9 cellular contexts compared by ENCODE assay signal in genomic region chr5:147578228-147579024, GRCh38.
A peak's percentile ranks its signal among the peaks of the same experiment; 100 is the strongest.
DNase-seq lines count a peak whose midpoint lies in the region; ATAC-seq and TF ChIP-seq lines count a peak whose summit lies in the region.
"Had no signal": no experiment of that assay in that cellular context is flagged by ENCODE, and none has a peak within 500 bp of the region (broad histone marks: within the 10 kb centered on the region; RNA-seq: fewer than 3 reads in every experiment).

No MANE protein-coding gene starts in this region.

- TF ChIP-seq CTCF in Peyer's patch (IDR thresholded peaks at IDR 0.05): peak in 5 of 6 experiments; percentile 17 to 62 (median 61)

- no peak for TF ChIP-seq POLR2A in Peyer's patch (IDR thresholded peaks at IDR 0.05)

- peak; percentile 36 for DNase-seq in COR-L47 (lab: John Stamatoyannopoulos, UW)
- no peak for DNase-seq in Peyer's patch
- peak; percentile 54 for DNase-seq in fibroblast of gingiva (ENCODE audit: low read depth)
- peak; percentile 66 for DNase-seq in pons (ENCODE audit: low spot score)
- DNase-seq in GM19240 (ENCODE audit: insufficient read length, low spot score): no peak
- no peak for DNase-seq in activated effector memory CD4-positive, alpha-beta T cell treated with Interleukin-2 at 50 U/mL for 16 hours

- H3K27me3 ChIP-seq in HUES64 (ENCODE audit: insufficient read depth, low read length): no peaks in the 10 kb centered on the region
- no peaks in the 10 kb centered on the region for H3K27me3 ChIP-seq in Peyer's patch

- WGBS in HUES64: 11% methylated on average over 7 of the region's 8 CpGs

- H3K4me1 ChIP-seq in HUES64 (ENCODE audit: insufficient read depth, low read length) (peaks cover 37% of the 10 kb centered on the region), Peyer's patch (no peaks in the 10 kb centered on the region)

- peak overlapping the region; percentile 8; the same call in 1 of the 2 replicates for H3K9ac ChIP-seq in HUES64 (ENCODE audit: low read depth, low read length)

- peaks cover 19% of the 10 kb centered on the region for H3K36me3 ChIP-seq in HUES64 (ENCODE audit: insufficient read depth, low read length)
- H3K36me3 ChIP-seq in Peyer's patch: no peaks in the 10 kb centered on the region

- peaks cover 8% of the 10 kb centered on the region; the same call in 1 of the 2 replicates for H3K9me3 ChIP-seq in HUES64 (ENCODE audit: insufficient read depth, low read depth, low read length)
- no peaks in the 10 kb centered on the region for H3K9me3 ChIP-seq in Peyer's patch

- H3K27ac ChIP-seq in HUES64 (ENCODE audit: low read depth, low read length) (peak overlapping the region; percentile 15; the same call in 1 of the 2 replicates), Peyer's patch (no peak overlapping the region)
- H3K27ac ChIP-seq: skin epidermis had no signal

- ATAC-seq in HG03469 (IDR thresholded peaks at IDR 0.05; ENCODE audit: unreplicated experiment): no peak

- H3K4me3 ChIP-seq in HUES64 (ENCODE audit: low read length): peak overlapping the region; percentile 26
- no peak overlapping the region for H3K4me3 ChIP-seq in Peyer's patch
- H3K4me3 ChIP-seq: skin epidermis had no signal

Comparison
In these comparisons a context has a peak if more than half of its experiments do, and no peak if none do; other contexts are left out.
1. DNase-seq: peak in COR-L47 (single experiment), fibroblast of gingiva (single experiment) and pons (single experiment); none in Peyer's patch (0 of 3), GM19240 (single experiment) and activated effector memory CD4-positive, alpha-beta T cell treated with Interleukin-2 at 50 U/mL for 16 hours (single experiment).